ENCODE assay signal across 2 cellular contexts in the genomic region with DNA sequence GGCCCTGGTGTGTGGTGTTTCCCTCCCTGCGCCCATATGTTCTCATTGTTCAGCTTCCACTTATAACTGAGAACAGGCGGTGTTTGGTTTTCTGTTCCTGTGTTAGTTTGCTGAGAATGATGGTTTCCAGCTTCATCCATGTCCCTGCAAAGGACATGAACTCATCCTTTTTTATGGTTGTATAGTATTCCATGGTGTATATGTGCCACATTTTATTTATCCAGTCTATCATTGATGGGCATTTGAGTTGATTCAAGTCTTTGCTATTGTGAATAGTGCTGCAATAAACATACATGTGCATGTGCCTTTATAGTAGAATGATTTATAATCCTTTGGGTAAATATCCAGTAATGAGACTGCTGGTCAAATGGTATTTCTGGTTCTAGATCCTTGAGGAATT.
TF ChIP-seq lines count a peak whose summit lies in the region.

No MANE protein-coding gene starts in this region.

TF ChIP-seq in HEK293, 187 proteins besides CTCF, POLR2A, EP300 and RAD21:
- peak; percentile 97 for TF ChIP-seq ZNF146 (tag by site-specific recombination; IDR thresholded peaks at IDR 0.05)
- TF ChIP-seq, protein P1, sequence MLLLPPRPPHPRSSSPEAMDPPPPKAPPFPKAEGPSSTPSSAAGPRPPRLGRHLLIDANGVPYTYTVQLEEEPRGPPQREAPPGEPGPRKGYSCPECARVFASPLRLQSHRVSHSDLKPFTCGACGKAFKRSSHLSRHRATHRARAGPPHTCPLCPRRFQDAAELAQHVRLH (tag by site-specific recombination; IDR thresholded peaks at IDR 0.05): peak; percentile 84

TF ChIP-seq in K562, 482 proteins besides CTCF, POLR2A, EP300 and RAD21:
- peak; percentile 71 for TF ChIP-seq ZNF146 (CRISPR knock-in tag; IDR thresholded peaks at IDR 0.05; ENCODE audit: unreplicated experiment)
